21 cellular contexts compared by ENCODE assay signal in the genomic region with DNA sequence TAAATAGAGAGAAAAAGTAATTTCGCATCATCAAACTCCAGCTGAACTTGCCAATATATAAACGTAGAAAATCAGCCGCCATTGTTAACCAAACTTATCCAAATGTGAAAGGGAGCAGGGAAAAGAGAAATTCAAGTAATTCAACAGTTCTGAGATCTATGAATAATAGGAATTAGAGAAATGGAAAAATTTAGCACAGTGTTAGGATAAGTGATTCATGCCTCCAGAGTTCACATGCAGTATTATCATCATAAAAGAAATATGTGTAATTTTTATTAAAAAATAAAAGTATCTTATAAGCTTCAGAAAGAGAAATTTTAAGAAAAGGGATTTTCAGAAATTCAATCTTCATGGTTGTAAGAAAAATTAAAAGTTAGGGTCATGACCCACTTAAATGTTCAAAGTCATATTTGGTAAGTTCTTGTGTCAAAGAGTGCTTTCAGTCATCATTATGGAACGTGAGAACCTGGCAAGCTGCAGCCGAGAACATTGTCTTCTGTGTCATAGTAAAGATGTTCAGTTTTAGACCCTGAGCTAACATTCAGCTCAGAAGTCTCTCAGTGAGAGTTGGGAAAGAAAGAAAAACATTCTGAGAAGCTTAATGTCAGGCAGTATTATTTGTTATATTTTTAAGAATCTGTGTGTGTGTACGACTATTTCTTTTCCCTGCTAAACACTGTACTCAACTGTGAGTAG.
DNase-seq lines count a peak whose midpoint lies in the region; ATAC-seq and TF ChIP-seq lines count a peak whose summit lies in the region.
"Had no signal": no experiment of that assay in that cellular context is flagged by ENCODE, and none has a peak within 500 bp of the region (broad histone marks: within the 10 kb centered on the region; RNA-seq: fewer than 3 reads in every experiment).

No MANE protein-coding gene starts in this region.

- no peak for ATAC-seq in HG02981 (IDR thresholded peaks at IDR 0.05; ENCODE audit: unreplicated experiment)
- no peak for ATAC-seq in HG02763 (IDR thresholded peaks at IDR 0.05; ENCODE audit: unreplicated experiment)
- no peak for ATAC-seq in lower lobe of right lung
- ATAC-seq: left lobe of liver had no signal

- peaks cover 2% of the 10 kb centered on the region for H3K9me3 Mint-ChIP-seq in osteocyte (ENCODE audit: unreplicated experiment)

- H3K9ac ChIP-seq in adipocyte (ENCODE audit: low read length) = peak overlapping the region; percentile 65
- H3K9ac ChIP-seq: BLaER1 treated with 17β-estradiol and CSF1 and Interleukin-3, amounts not matched to agents 10 nM and 100 nM had no signal

- H3K36me3 ChIP-seq in adipocyte (ENCODE audit: control insufficient read depth, insufficient read depth, low read length, severe bottlenecking) = no peaks in the 10 kb centered on the region
- H3K36me3 ChIP-seq in lower lobe of right lung = no peaks in the 10 kb centered on the region
- H3K36me3 ChIP-seq: BLaER1 treated with 17β-estradiol and CSF1 and Interleukin-3, amounts not matched to agents 10 nM and 100 nM; cardiac muscle cell had no signal

- H3K4me1 ChIP-seq in adipocyte (ENCODE audit: control insufficient read depth, insufficient read depth, low read length) = peaks cover 38% of the 10 kb centered on the region
- no peaks in the 10 kb centered on the region for H3K4me1 ChIP-seq in lower lobe of right lung
- H3K4me1 ChIP-seq: BLaER1 treated with 17β-estradiol and CSF1 and Interleukin-3, amounts not matched to agents 10 nM and 100 nM had no signal

- peaks cover 52% of the 10 kb centered on the region for H3K4me1 Mint-ChIP-seq in osteocyte (ENCODE audit: unreplicated experiment)
- H3K4me1 Mint-ChIP-seq: activated naive CD8-positive, alpha-beta T cell treated with anti-CD3 and anti-CD28 coated beads for 36 hours; IgD-negative memory B cell had no signal

- no peaks in the 10 kb centered on the region for H3K9me3 ChIP-seq in adipocyte (ENCODE audit: control insufficient read depth, low read length)
- H3K9me3 ChIP-seq in lower lobe of right lung = no peaks in the 10 kb centered on the region
- H3K9me3 ChIP-seq: BLaER1 treated with 17β-estradiol and CSF1 and Interleukin-3, amounts not matched to agents 10 nM and 100 nM had no signal

- H3K27me3 ChIP-seq in adipocyte (replicated peaks; ENCODE audit: control insufficient read depth, insufficient read depth, low read length) (no peaks in the 10 kb centered on the region), lower lobe of right lung (ENCODE audit: low read depth) (no peaks in the 10 kb centered on the region)
- H3K27me3 ChIP-seq: BLaER1 treated with 17β-estradiol and CSF1 and Interleukin-3, amounts not matched to agents 10 nM and 100 nM; cardiac muscle cell; dorsolateral prefrontal cortex had no signal

- DNase-seq in AG10803 (ENCODE audit: low read depth) = peak; percentile 43
- peak; percentile 34 for DNase-seq in adipocyte (ENCODE audit: low read depth)
- peak; percentile 86 for DNase-seq in fibroblast of mammary gland (ENCODE audit: low read depth)
- DNase-seq in osteocyte (ENCODE audit: extremely low spot score, unreplicated experiment) = no peak
- no peak for DNase-seq in activated CD4-positive, CD25-positive, alpha-beta regulatory T cell (lab: John Stamatoyannopoulos, UW)
- DNase-seq in lower lobe of right lung = no peak
- DNase-seq: activated CD4-positive, CD25-positive, alpha-beta regulatory T cell treated with anti-CD3 and anti-CD28 coated beads, Interleukin-2, amount 50 U/mL, for 72 hours; activated naive CD8-positive, alpha-beta T cell treated with anti-CD3 and anti-CD28 coated beads for 36 hours; dorsolateral prefrontal cortex; glutamatergic neuron; NCI-H146; NCI-H2171; NCI-H526 treated with DMSO at 0.1 percent for 48 hours; stimulated activated CD4-positive, alpha-beta T cell treated with anti-CD3 and anti-CD28 coated beads, Interleukin-12 subunit alpha, Interleukin-12 subunit beta, amount 100 ng/mL, for 4 hours had no signal

- intact Hi-C loops in lower lobe of right lung (cut with DNase I) = no loop called here

- peak overlapping the region; percentile 27 for H3K4me3 Mint-ChIP-seq in osteocyte (ENCODE audit: unreplicated experiment)
- H3K4me3 Mint-ChIP-seq: activated naive CD8-positive, alpha-beta T cell treated with anti-CD3 and anti-CD28 coated beads for 36 hours; IgD-negative memory B cell had no signal

- H3K4me3 ChIP-seq in AG10803 (ENCODE audit: low read length) (no peak overlapping the region), adipocyte (ENCODE audit: low read length) (peak overlapping the region; percentile 61), fibroblast of mammary gland (ENCODE audit: control insufficient read depth, low read depth, low read length) (no peak overlapping the region), lower lobe of right lung (no peak overlapping the region)
- H3K4me3 ChIP-seq: BLaER1 treated with 17β-estradiol and CSF1 and Interleukin-3, amounts not matched to agents 10 nM and 100 nM; cardiac muscle cell; dorsolateral prefrontal cortex had no signal

- H3K27ac Mint-ChIP-seq in osteocyte (ENCODE audit: unreplicated experiment) = peak overlapping the region; percentile 83
- H3K27ac Mint-ChIP-seq: activated naive CD8-positive, alpha-beta T cell treated with anti-CD3 and anti-CD28 coated beads for 36 hours; IgD-negative memory B cell had no signal

- TF ChIP-seq CTCF in AG10803 (conservative IDR thresholded peaks at IDR 0.05; ENCODE audit: low read length) (no peak), fibroblast of mammary gland (conservative IDR thresholded peaks at IDR 0.05; ENCODE audit: control insufficient read depth, insufficient read depth, low read depth, low read length) (no peak), osteocyte (IDR thresholded peaks at IDR 0.05) (no peak), lower lobe of right lung (IDR thresholded peaks at IDR 0.05) (no peak)

- H3K27me3 Mint-ChIP-seq in osteocyte (ENCODE audit: unreplicated experiment) = no peaks in the 10 kb centered on the region
- H3K27me3 Mint-ChIP-seq: activated naive CD8-positive, alpha-beta T cell treated with anti-CD3 and anti-CD28 coated beads for 36 hours; IgD-negative memory B cell had no signal

- H3K36me3 Mint-ChIP-seq in osteocyte (ENCODE audit: unreplicated experiment) = no peaks in the 10 kb centered on the region
- H3K36me3 Mint-ChIP-seq: activated naive CD8-positive, alpha-beta T cell treated with anti-CD3 and anti-CD28 coated beads for 36 hours; IgD-negative memory B cell had no signal

- H3K27ac ChIP-seq in lower lobe of right lung = no peak overlapping the region
- H3K27ac ChIP-seq: BLaER1 treated with 17β-estradiol and CSF1 and Interleukin-3, amounts not matched to agents 10 nM and 100 nM; cardiac muscle cell; dorsolateral prefrontal cortex; HL-60 had no signal

Comparison
In these comparisons a context has a peak if more than half of its experiments do, and no peak if none do; other contexts are left out.
1. DNase-seq: peak in AG10803 (single experiment), adipocyte (single experiment) and fibroblast of mammary gland (single experiment); none in osteocyte (single experiment), activated CD4-positive, CD25-positive, alpha-beta regulatory T cell (0 of 4) and lower lobe of right lung (single experiment).